Comparison of ENCODE assay signal across 8 cellular contexts in genomic region chr19:14434543-14435319, GRCh38. TPM values are rescaled to one million over a fixed set of nuclear protein-coding genes. Genes with fewer than 3 reads are reported as not detected.
DNase-seq lines count a peak whose midpoint lies in the region; ATAC-seq and TF ChIP-seq lines count a peak whose summit lies in the region.

No MANE protein-coding gene starts in this region.

- CTCF ChIA-PET in Calu3 (lab: Charles Lee), result interaction anchor here (0.5 to 0.6 kb wide), 2 partner anchors 120 to 420 kb away, joined by 3 read pairs; no protein-coding TSS in a partner anchor

- peaks cover 77% of the 10 kb centered on the region for H3K4me1 ChIP-seq in left ventricle myocardium inferior
- H3K4me1 ChIP-seq in gastrocnemius medialis, result peaks cover 17 to 23% of the 10 kb centered on the region in 2 donors

- no peaks in the 10 kb centered on the region for H3K9me3 Mint-ChIP-seq in Calu3 (ENCODE audit: low read depth, unreplicated experiment)
- no peaks in the 10 kb centered on the region for H3K9me3 Mint-ChIP-seq in activated naive CD8-positive, alpha-beta T cell treated with anti-CD3 and anti-CD28 coated beads, Interleukin-2, amount 10 ng/mL, durations not matched to agents 7 days and 5 days

- POLR2A ChIA-PET in activated naive CD8-positive, alpha-beta T cell treated with anti-CD3 and anti-CD28 coated beads, Interleukin-2, amount 10 ng/mL, durations not matched to agents 7 days and 5 days (lab: Charles Lee), result no interaction called here

- H3K4me3 ChIP-seq in left ventricle myocardium inferior (peak overlapping the region; percentile 93), gastrocnemius medialis (peak overlapping the region; percentile 64 to 87 (median 80))

- peaks cover 20% of the 10 kb centered on the region for H3K4me1 Mint-ChIP-seq in Calu3 (ENCODE audit: low read depth, unreplicated experiment)
- peaks cover 46% of the 10 kb centered on the region for H3K4me1 Mint-ChIP-seq in activated naive CD8-positive, alpha-beta T cell treated with anti-CD3 and anti-CD28 coated beads, Interleukin-2, amount 10 ng/mL, durations not matched to agents 7 days and 5 days

- in situ Hi-C loops in gastrocnemius medialis (cut with MboI; ENCODE audit: low sequenced_read_pairs in 4 of 4), result no loop called here

- H3K4me3 Mint-ChIP-seq in Calu3 (ENCODE audit: low read depth, unreplicated experiment), result peak overlapping the region; percentile 71
- H3K4me3 Mint-ChIP-seq in activated naive CD8-positive, alpha-beta T cell treated with anti-CD3 and anti-CD28 coated beads, Interleukin-2, amount 10 ng/mL, durations not matched to agents 7 days and 5 days, result peak overlapping the region; percentile 80

- ATAC-seq in activated naive CD8-positive, alpha-beta T cell treated with anti-CD3 and anti-CD28 coated beads, Interleukin-2, amount 10 ng/mL, durations not matched to agents 7 days and 5 days (ENCODE audit: low read depth), result peak; percentile 37
- ATAC-seq in gastrocnemius medialis (peak; percentile 38 to 48), GM18517 (IDR thresholded peaks at IDR 0.05; ENCODE audit: unreplicated experiment) (no peak)

- H3K27ac ChIP-seq in left ventricle myocardium inferior (replicated peaks) (peak overlapping the region; percentile 97), gastrocnemius medialis (peak overlapping the region; percentile 72 to 81 (median 76))

- H3K36me3 ChIP-seq in left ventricle myocardium inferior (no peaks in the 10 kb centered on the region), gastrocnemius medialis (no peaks in the 10 kb centered on the region)

- intact Hi-C loops in Calu3 (cut with micrococcal nuclease; ENCODE audit: unreplicated experiment), result no loop called here
- intact Hi-C loops in left ventricle myocardium inferior (cut with micrococcal nuclease), result no loop called here
- intact Hi-C loops in gastrocnemius medialis (cut with DNase I; ENCODE audit: low total_unique reads), result loop anchor here (5.0 kb wide), 1 partner anchor 128 kb away; no protein-coding TSS in a partner anchor

- peaks cover 12% of the 10 kb centered on the region for H3K27me3 Mint-ChIP-seq in Calu3 (ENCODE audit: unreplicated experiment)
- peaks cover 13% of the 10 kb centered on the region for H3K27me3 Mint-ChIP-seq in activated naive CD8-positive, alpha-beta T cell treated with anti-CD3 and anti-CD28 coated beads, Interleukin-2, amount 10 ng/mL, durations not matched to agents 7 days and 5 days

- TF ChIP-seq CTCF in Calu3 (IDR thresholded peaks at IDR 0.05; ENCODE audit: unreplicated experiment) (no peak), left ventricle myocardium inferior (IDR thresholded peaks at IDR 0.05; ENCODE audit: borderline replicate concordance) (no peak), gastrocnemius medialis (IDR thresholded peaks at IDR 0.05 in 4 of 5, conservative IDR thresholded peaks at IDR 0.05 in 1 of 5) (no peak)

- H3K9me3 ChIP-seq in left ventricle myocardium inferior (replicated peaks) (no peaks in the 10 kb centered on the region), gastrocnemius medialis (no peaks in the 10 kb centered on the region)

- DNase-seq in Calu3 (peak; percentile 78), NCI-H69 (lab: John Stamatoyannopoulos, UW) (peak; percentile 15), left ventricle myocardium inferior (peak; percentile 68), gastrocnemius medialis (peak; percentile 10 to 51), T-helper 9 cell (no peak), NCI-H2171 treated with DMSO at 0.1 percent for 48 hours (lab: John Stamatoyannopoulos, UW) (no peak)
- peak; percentile 39 for DNase-seq in activated naive CD8-positive, alpha-beta T cell treated with anti-CD3 and anti-CD28 coated beads, Interleukin-2, amount 10 ng/mL, durations not matched to agents 7 days and 5 days

- H3K27me3 ChIP-seq in left ventricle myocardium inferior (ENCODE audit: low read depth) (no peaks in the 10 kb centered on the region), gastrocnemius medialis (peaks cover 0 to 6% (median 0%) of the 10 kb centered on the region in 3 donors)

- no TSS peak for BruUV-seq in Calu3 (replicated peaks; lab: Mats Ljungman, UMichigan)

- peak overlapping the region; percentile 84 for H3K27ac Mint-ChIP-seq in Calu3 (ENCODE audit: unreplicated experiment)
- H3K27ac Mint-ChIP-seq in activated naive CD8-positive, alpha-beta T cell treated with anti-CD3 and anti-CD28 coated beads, Interleukin-2, amount 10 ng/mL, durations not matched to agents 7 days and 5 days, result peak overlapping the region; percentile 83

- H3K36me3 Mint-ChIP-seq in Calu3 (ENCODE audit: insufficient read depth, unreplicated experiment), result peaks cover 44% of the 10 kb centered on the region
- H3K36me3 Mint-ChIP-seq in activated naive CD8-positive, alpha-beta T cell treated with anti-CD3 and anti-CD28 coated beads, Interleukin-2, amount 10 ng/mL, durations not matched to agents 7 days and 5 days, result peaks cover 9% of the 10 kb centered on the region

- TF ChIP-seq POLR2A in gastrocnemius medialis (IDR thresholded peaks at IDR 0.05), result no peak

RNA-seq across cellular contexts. Expression of gene PKN1, which starts 1.6 kb away (rescaled TPM):
- total RNA-seq in Calu3 (2022) (138 and 139 TPM in 2 replicates), left ventricle myocardium inferior (129 TPM), gastrocnemius medialis (100 to 1,000 TPM in 1 of 4 donors, 10 to 100 TPM in 3; 52.1 to 130 (median 81.3) TPM)
- total RNA-seq in activated naive CD8-positive, alpha-beta T cell treated with anti-CD3 and anti-CD28 coated beads, Interleukin-2, amount 10 ng/mL, durations not matched to agents 7 days and 5 days, result 100 to 1,000 TPM; 244 to 265 TPM

RNA-seq across cellular contexts. Expression of gene DDX39A, which starts 15.6 kb away (rescaled TPM):
- total RNA-seq in Calu3 (2022) (96.1 and 104 TPM in 2 replicates), left ventricle myocardium inferior (33.4 TPM), gastrocnemius medialis (10 to 100 TPM; 23.9 to 59.2 (median 41.3) TPM)
- total RNA-seq in activated naive CD8-positive, alpha-beta T cell treated with anti-CD3 and anti-CD28 coated beads, Interleukin-2, amount 10 ng/mL, durations not matched to agents 7 days and 5 days, result 100 to 1,000 TPM; 192 to 202 TPM

RNA-seq across cellular contexts. Expression of gene PTGER1, which starts 40.4 kb away (rescaled TPM):
- total RNA-seq in Calu3 (2022) (1.2 and 1.3 TPM in 2 replicates), left ventricle myocardium inferior (not detected), gastrocnemius medialis (under 1 TPM in 1 of 4 donors, not detected in 3; 0.29 TPM)
- total RNA-seq in activated naive CD8-positive, alpha-beta T cell treated with anti-CD3 and anti-CD28 coated beads, Interleukin-2, amount 10 ng/mL, durations not matched to agents 7 days and 5 days, result under 1 TPM; 0.34 to 0.36 TPM

RNA-seq across cellular contexts. Expression of gene ADGRE5, which starts 53.5 kb away (rescaled TPM):
- 72.0 and 90.5 TPM in 2 replicates for total RNA-seq in Calu3 (2022)
- 100 to 1,000 TPM; 304 to 315 TPM for total RNA-seq in activated naive CD8-positive, alpha-beta T cell treated with anti-CD3 and anti-CD28 coated beads, Interleukin-2, amount 10 ng/mL, durations not matched to agents 7 days and 5 days
- 32.7 TPM for total RNA-seq in left ventricle myocardium inferior
- 10 to 100 TPM; 22.4 to 49.5 (median 32.6) TPM for total RNA-seq in gastrocnemius medialis

Comparison
In these comparisons a context has a peak if more than half of its experiments do, and no peak if none do; other contexts are left out.
1. DNase-seq: peak in Calu3 (single experiment), NCI-H69 (single experiment), activated naive CD8-positive, alpha-beta T cell treated with anti-CD3 and anti-CD28 coated beads, Interleukin-2, amount 10 ng/mL, durations not matched to agents 7 days and 5 days (single experiment), left ventricle myocardium inferior (single experiment) and gastrocnemius medialis (2 of 2); none in T-helper 9 cell (single experiment) and NCI-H2171 treated with DMSO at 0.1 percent for 48 hours (single experiment).